ENCODE assay signal across 12 cellular contexts in genomic region chr14:20044243-20044642, GRCh38. TPM values are rescaled to one million over a fixed set of nuclear protein-coding genes. Genes with fewer than 3 reads are reported as not detected.
"Had no signal": no experiment of that assay in that cellular context is flagged by ENCODE, and none has a peak within 500 bp of the region (broad histone marks: within the 10 kb centered on the region; RNA-seq: fewer than 3 reads in every experiment).

No MANE protein-coding gene starts in this region.

- H3K27ac ChIP-seq: GM23248 had no signal

- H3K4me3 ChIP-seq: GM23248, GM23338, HAP-1 had no signal

- H3K4me3 Mint-ChIP-seq: GM23338, H9, HFFc6 had no signal

- H3K4me1 Mint-ChIP-seq: GM23338, H9 had no signal

- H3K4me2 ChIP-seq: GM23338 had no signal

- DNase-seq: GM23248, GOT3, H7, H9, HCEC 1CT, HFFc6 had no signal

- H2AFZ ChIP-seq: GM23248, GM23338 had no signal

- FAIRE-seq: H1, H54 had no signal

- H3K27ac Mint-ChIP-seq: GM23338, H9, HFFc6 had no signal

- H3K36me3 ChIP-seq: HAP-1 had no signal

- ATAC-seq: GM23338, HCT116 had no signal

- H3K9ac ChIP-seq: GM23248 had no signal

- H3K4me1 ChIP-seq: HAP-1 had no signal

RNA-seq across cellular contexts. Expression of gene OR4K13, which starts 8.4 kb away (rescaled TPM):
- total RNA-seq: GM23248, GM23338, H1, H4, H7, H9, HFFc6 had no signal
- polyA plus RNA-seq: GM23248, GM23338, H1 had no signal

RNA-seq across cellular contexts. Expression of gene OR4L1, which starts 15.6 kb away (rescaled TPM):
- total RNA-seq: GM23248, GM23338, H1, H4, H7, H9, HFFc6 had no signal
- polyA plus RNA-seq: GM23248, GM23338, H1 had no signal

RNA-seq across cellular contexts. Expression of gene OR4K14, which starts 25.1 kb away (rescaled TPM):
- total RNA-seq: GM23248, GM23338, H1, H4, H7, H9, HFFc6 had no signal
- polyA plus RNA-seq: GM23248, GM23338, H1 had no signal

RNA-seq across cellular contexts. Expression of gene OR4Q2, which starts 42.3 kb away (rescaled TPM):
- total RNA-seq: GM23248, GM23338, H1, H4, H7, H9, HFFc6 had no signal
- polyA plus RNA-seq: GM23248, GM23338, H1 had no signal
